Comparison of ENCODE assay signal across 18 cellular contexts in the genomic region with DNA sequence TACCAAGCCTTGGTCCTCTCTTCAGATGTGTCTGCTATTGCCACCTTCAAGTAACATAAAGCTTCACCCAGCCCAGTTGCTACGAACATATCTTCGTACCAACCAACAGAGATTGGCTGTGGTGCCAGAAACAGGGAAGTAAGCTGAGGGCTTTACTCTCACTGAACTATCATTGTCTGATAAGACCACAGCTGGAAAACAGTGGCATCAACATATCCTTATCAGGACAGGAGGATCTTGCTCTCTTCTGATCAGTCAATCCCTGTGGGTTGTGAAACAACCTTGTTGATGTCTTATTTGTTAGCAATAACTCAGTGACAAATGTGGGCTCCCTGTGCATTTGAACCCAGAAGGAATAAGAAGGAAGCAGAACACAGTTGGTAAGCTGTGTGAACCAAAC.
"Had no signal": no experiment of that assay in that cellular context is flagged by ENCODE, and none has a peak within 500 bp of the region (broad histone marks: within the 10 kb centered on the region; RNA-seq: fewer than 3 reads in every experiment).

No MANE protein-coding gene starts in this region.

- H3K27me3 ChIP-seq: gastrocnemius medialis, sigmoid colon, suprapubic skin, thyroid gland, upper lobe of left lung, uterus had no signal

- H3K4me3 ChIP-seq: esophagus muscularis mucosa, gastrocnemius medialis, sigmoid colon, skin epidermis, suprapubic skin, thyroid gland, upper lobe of left lung, uterus had no signal

- DNase-seq: effector memory CD4-positive, alpha-beta T cell; gastrocnemius medialis; heart right ventricle; kidney glomerular epithelial cell; naive thymus-derived CD4-positive, alpha-beta T cell; nephron progenitor cell; posterior cingulate gyrus; sigmoid colon; stimulated activated CD4-positive, alpha-beta T cell treated with anti-CD3 and anti-CD28 coated beads, Interleukin-12 subunit alpha, Interleukin-12 subunit beta, amount 100 ng/mL, for 4 hours; stimulated activated CD4-positive, alpha-beta T cell treated with anti-CD3 and anti-CD28 coated beads, Interleukin-2, amount 100 ng/mL, for 48 hours; stimulated activated naive CD4-positive, alpha-beta T cell treated with Interleukin-2 at 50 U/mL for 16 hours; thyroid gland; upper lobe of left lung; uterus had no signal

- H3K36me3 Mint-ChIP-seq: naive thymus-derived CD4-positive, alpha-beta T cell had no signal

- H3K27ac Mint-ChIP-seq: naive thymus-derived CD4-positive, alpha-beta T cell; nephron progenitor cell had no signal

- H3K4me3 Mint-ChIP-seq: naive thymus-derived CD4-positive, alpha-beta T cell; nephron progenitor cell had no signal

- H3K9me3 ChIP-seq: esophagus muscularis mucosa, gastrocnemius medialis, heart right ventricle, sigmoid colon, suprapubic skin, thyroid gland, upper lobe of left lung, uterus had no signal

- H3K36me3 ChIP-seq: esophagus muscularis mucosa, gastrocnemius medialis, heart right ventricle, sigmoid colon, suprapubic skin, thyroid gland, upper lobe of left lung, uterus had no signal

- H3K4me1 Mint-ChIP-seq: naive thymus-derived CD4-positive, alpha-beta T cell had no signal

- H3K27ac ChIP-seq: epithelial cell of prostate, esophagus muscularis mucosa, gastrocnemius medialis, heart right ventricle, sigmoid colon, skin epidermis, suprapubic skin, thyroid gland, upper lobe of left lung had no signal

- H3K4me1 ChIP-seq: gastrocnemius medialis, uterus had no signal
